In the genomic region with DNA sequence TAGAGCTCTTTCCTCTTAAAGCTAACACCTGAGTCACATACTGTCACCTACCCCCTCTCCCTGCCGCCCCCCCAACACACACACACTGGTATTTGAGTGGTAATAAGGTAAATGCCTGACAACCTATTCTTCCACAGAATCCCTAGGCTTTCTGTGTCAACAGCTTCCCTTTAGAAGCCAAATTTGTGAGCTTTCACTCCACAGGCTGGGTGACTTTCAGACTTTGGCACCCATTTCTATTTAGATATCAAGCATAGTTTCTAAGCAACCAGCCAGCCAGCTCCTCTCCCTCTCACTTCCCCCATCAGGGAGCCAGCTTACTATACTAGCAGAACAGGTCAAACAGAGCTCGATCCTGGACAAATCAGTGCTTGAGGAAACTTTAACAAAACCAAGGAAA, we compare ENCODE assay signal across 14 cellular contexts. TPM values are rescaled to one million over a fixed set of nuclear protein-coding genes. Genes with fewer than 3 reads are reported as not detected.
DNase-seq lines count a peak whose midpoint lies in the region; ATAC-seq and TF ChIP-seq lines count a peak whose summit lies in the region.
"Had no signal": no experiment of that assay in that cellular context is flagged by ENCODE, and none has a peak within 500 bp of the region (broad histone marks: within the 10 kb centered on the region; RNA-seq: fewer than 3 reads in every experiment).

No MANE protein-coding gene starts in this region.

- POLR2A ChIA-PET in activated CD4-positive, alpha-beta T cell treated with anti-CD3 and anti-CD28 coated beads, Interleukin-2, amount 10 ng/mL, durations not matched to agents 7 days and 5 days (lab: Charles Lee) = no interaction called here

- H3K9me3 ChIP-seq in colonic mucosa (no peaks in the 10 kb centered on the region), right lobe of liver (no peaks in the 10 kb centered on the region), thyroid gland (no peaks in the 10 kb centered on the region)
- H3K9me3 ChIP-seq: psoas muscle had no signal

- H3K9me3 Mint-ChIP-seq in activated CD4-positive, alpha-beta T cell treated with anti-CD3 and anti-CD28 coated beads, Interleukin-2, amount 10 ng/mL, durations not matched to agents 7 days and 5 days = no peaks in the 10 kb centered on the region

- peak; percentile 69 to 80 (median 76) for ATAC-seq in right lobe of liver
- ATAC-seq in HG03432 (IDR thresholded peaks at IDR 0.05; ENCODE audit: unreplicated experiment) = no peak
- ATAC-seq: psoas muscle had no signal

- intact Hi-C loops in colonic mucosa (cut with DNase I) = no loop called here
- intact Hi-C loops in right lobe of liver (cut with DNase I) = no loop called here
- intact Hi-C loops in thyroid gland (cut with DNase I) = no loop called here

- H3K4me1 ChIP-seq in colonic mucosa (peaks cover 7% of the 10 kb centered on the region), right lobe of liver (peaks cover 0 to 53% (median 23%) of the 10 kb centered on the region in 4 donors), thyroid gland (peaks cover 24 to 32% of the 10 kb centered on the region in 2 donors)

- WGBS in right lobe of liver (ENCODE audit: insufficient coverage, low coverage, low lambda C conversion rate, missing lambda C conversion rate) = 13% methylated on average over 2 of the region's 2 CpGs
- WGBS in thyroid gland, 2 donors = 36 to 37% methylated on average over 2 of the region's 2 CpGs

- CTCF ChIA-PET in activated CD4-positive, alpha-beta T cell treated with anti-CD3 and anti-CD28 coated beads, Interleukin-2, amount 10 ng/mL, durations not matched to agents 7 days and 5 days (lab: Charles Lee) = interaction anchor here (0.7 to 2.2 kb wide), 8 partner anchors 8 to 59 kb away, joined by 3 to 9 read pairs (median 4); partner anchors contain the start of gene UTP25

- H3K4me3 ChIP-seq in colonic mucosa (no peak overlapping the region), right lobe of liver (peak overlapping the region in 1 of 3 donors; percentile 1), thyroid gland (replicated peaks in 1 of 3) (no peak overlapping the region)
- H3K4me3 ChIP-seq: psoas muscle had no signal

- no peak overlapping the region for H3K27ac Mint-ChIP-seq in activated CD4-positive, alpha-beta T cell treated with anti-CD3 and anti-CD28 coated beads, Interleukin-2, amount 10 ng/mL, durations not matched to agents 7 days and 5 days
- H3K27ac Mint-ChIP-seq: stimulated activated naive CD8-positive, alpha-beta T cell treated with anti-CD3 and anti-CD28 coated beads, Interleukin-15, Interleukin-2, amounts not matched to agents 100 ng/mL and 50 ng/mL, for 24 hours had no signal

- H3K9ac ChIP-seq in colonic mucosa (ENCODE audit: low read depth in 2 of 2, low read length in 2 of 2) = peak overlapping the region in 1 of 2 donors; percentile 65

- H3K36me3 ChIP-seq in colonic mucosa (no peaks in the 10 kb centered on the region), right lobe of liver (peaks cover 0 to 12% (median 3%) of the 10 kb centered on the region in 4 donors), thyroid gland (peaks cover 3 to 40% of the 10 kb centered on the region in 2 donors)

- TF ChIP-seq CTCF in colonic mucosa (IDR thresholded peaks at IDR 0.05) = no peak
- TF ChIP-seq CTCF in right lobe of liver (IDR thresholded peaks at IDR 0.05) = no peak
- TF ChIP-seq CTCF in thyroid gland (IDR thresholded peaks at IDR 0.05) = no peak

- H3K4me1 Mint-ChIP-seq in activated CD4-positive, alpha-beta T cell treated with anti-CD3 and anti-CD28 coated beads, Interleukin-2, amount 10 ng/mL, durations not matched to agents 7 days and 5 days = peaks cover 41% of the 10 kb centered on the region

- H3K36me3 Mint-ChIP-seq in activated CD4-positive, alpha-beta T cell treated with anti-CD3 and anti-CD28 coated beads, Interleukin-2, amount 10 ng/mL, durations not matched to agents 7 days and 5 days (ENCODE audit: low read depth) = peaks cover 9% of the 10 kb centered on the region

- H3K27ac ChIP-seq in colonic mucosa = no peak overlapping the region
- peak overlapping the region in 2 of 3 donors; percentile 84 to 88 for H3K27ac ChIP-seq in right lobe of liver
- peak overlapping the region; percentile 60 to 88 (median 63) for H3K27ac ChIP-seq in thyroid gland
- H3K27ac ChIP-seq: psoas muscle had no signal

- DNase-seq in NCI-H1092 (lab: John Stamatoyannopoulos, UW) (peak; percentile 50), colonic mucosa (peak; percentile 62), right lobe of liver (peak in 2 of 3 donors; percentile 60 to 77), thyroid gland (peak; percentile 76 to 80), hippocampal formation (lab: John Stamatoyannopoulos, UW) (no peak)
- no peak for DNase-seq in activated CD4-positive, alpha-beta T cell treated with anti-CD3 and anti-CD28 coated beads, Interleukin-2, amount 10 ng/mL, durations not matched to agents 7 days and 5 days
- DNase-seq: activated T-cell treated with anti-CD3 and anti-CD28 coated beads for 4 hours, mesendoderm, MM.1S, NCI-H510A, psoas muscle, SHP77 treated with DMSO at 0.1 percent for 48 hours had no signal

- no peak for TF ChIP-seq POLR2A in right lobe of liver (IDR thresholded peaks at IDR 0.05)
- TF ChIP-seq POLR2A in thyroid gland (IDR thresholded peaks at IDR 0.05) = peak in 1 of 2 donors; percentile 33

- no peak overlapping the region for H3K4me3 Mint-ChIP-seq in activated CD4-positive, alpha-beta T cell treated with anti-CD3 and anti-CD28 coated beads, Interleukin-2, amount 10 ng/mL, durations not matched to agents 7 days and 5 days
- H3K4me3 Mint-ChIP-seq: stimulated activated naive CD8-positive, alpha-beta T cell treated with anti-CD3 and anti-CD28 coated beads, Interleukin-15, Interleukin-2, amounts not matched to agents 100 ng/mL and 50 ng/mL, for 24 hours had no signal

- H3K27me3 ChIP-seq in colonic mucosa = no peaks in the 10 kb centered on the region
- H3K27me3 ChIP-seq in right lobe of liver = no peaks in the 10 kb centered on the region
- H3K27me3 ChIP-seq in thyroid gland = no peaks in the 10 kb centered on the region

- H3K27me3 Mint-ChIP-seq in activated CD4-positive, alpha-beta T cell treated with anti-CD3 and anti-CD28 coated beads, Interleukin-2, amount 10 ng/mL, durations not matched to agents 7 days and 5 days = peaks cover 16% of the 10 kb centered on the region

RNA-seq across cellular contexts. Expression of gene C1orf74, which starts 3.2 kb away (rescaled TPM):
- 1 to 10 TPM; 2.2 to 2.9 TPM for total RNA-seq in colonic mucosa
- 1 to 10 TPM in 3 of 6 experiments, under 1 TPM in 3; 0.81 to 1.6 (median 1.0) TPM for total RNA-seq in right lobe of liver
- total RNA-seq in thyroid gland = 1 to 10 TPM; 1.9 to 2.7 (median 2.3) TPM
- total RNA-seq in activated CD4-positive, alpha-beta T cell treated with anti-CD3 and anti-CD28 coated beads, Interleukin-2, amount 10 ng/mL, durations not matched to agents 7 days and 5 days = 1 to 10 TPM; 1.9 to 2.0 TPM

RNA-seq across cellular contexts. Expression of gene IRF6, which starts 18.4 kb away (rescaled TPM):
- total RNA-seq in colonic mucosa (100 to 1,000 TPM in 1 of 2 donors, 10 to 100 TPM in 1; 87.5 to 133 TPM), right lobe of liver (10 to 100 TPM; 24.9 to 33.9 (median 28.9) TPM), thyroid gland (10 to 100 TPM; 26.7 to 41.9 (median 32.7) TPM)
- not detected for total RNA-seq in activated CD4-positive, alpha-beta T cell treated with anti-CD3 and anti-CD28 coated beads, Interleukin-2, amount 10 ng/mL, durations not matched to agents 7 days and 5 days

RNA-seq across cellular contexts. Expression of gene TRAF3IP3, which starts 31.7 kb away (rescaled TPM):
- 1 to 10 TPM; 2.0 to 3.2 TPM for total RNA-seq in colonic mucosa
- total RNA-seq in right lobe of liver = 1 to 10 TPM in 5 of 6 experiments, under 1 TPM in 1; 0.95 to 7.7 (median 1.6) TPM
- 1 to 10 TPM in 3 of 4 donors, under 1 TPM in 1; 0.93 to 2.8 (median 2.3) TPM for total RNA-seq in thyroid gland
- total RNA-seq in activated CD4-positive, alpha-beta T cell treated with anti-CD3 and anti-CD28 coated beads, Interleukin-2, amount 10 ng/mL, durations not matched to agents 7 days and 5 days = 100 to 1,000 TPM; 426 to 434 TPM

RNA-seq across cellular contexts. Expression of gene UTP25, which starts 40.2 kb away (rescaled TPM):
- total RNA-seq in colonic mucosa = 1 to 10 TPM; 5.2 to 6.4 TPM
- total RNA-seq in right lobe of liver = 1 to 10 TPM; 4.6 to 10.0 (median 6.4) TPM
- 10 to 100 TPM in 1 of 4 donors, 1 to 10 TPM in 3; 7.3 to 11.0 (median 7.8) TPM for total RNA-seq in thyroid gland
- total RNA-seq in activated CD4-positive, alpha-beta T cell treated with anti-CD3 and anti-CD28 coated beads, Interleukin-2, amount 10 ng/mL, durations not matched to agents 7 days and 5 days = 1 to 10 TPM; 8.4 to 9.5 TPM

Comparison
In these comparisons a context has a peak if more than half of its experiments do, and no peak if none do; other contexts are left out.
1. DNase-seq: peak in NCI-H1092 (single experiment), colonic mucosa (single experiment), right lobe of liver (2 of 3) and thyroid gland (2 of 2); none in activated CD4-positive, alpha-beta T cell treated with anti-CD3 and anti-CD28 coated beads, Interleukin-2, amount 10 ng/mL, durations not matched to agents 7 days and 5 days (single experiment) and hippocampal formation (0 of 2).
2. RNA of gene IRF6, which starts 18.4 kb away (total RNA-seq): 87.5 to 133 TPM in colonic mucosa, 26.7 to 41.9 TPM in thyroid gland and 24.9 to 33.9 TPM in right lobe of liver; not detected in activated CD4-positive, alpha-beta T cell treated with anti-CD3 and anti-CD28 coated beads, Interleukin-2, amount 10 ng/mL, durations not matched to agents 7 days and 5 days; every median in the first group is over 10 times any median in the second.
3. RNA of gene TRAF3IP3, which starts 31.7 kb away (total RNA-seq): 426 to 434 TPM in activated CD4-positive, alpha-beta T cell treated with anti-CD3 and anti-CD28 coated beads, Interleukin-2, amount 10 ng/mL, durations not matched to agents 7 days and 5 days; 2.0 to 3.2 TPM in colonic mucosa, 0.93 to 2.8 TPM in thyroid gland and 0.95 to 7.7 TPM in right lobe of liver; every median in the first group is over 10 times any median in the second.